1 cellular context compared by ENCODE assay signal in the genomic region with DNA sequence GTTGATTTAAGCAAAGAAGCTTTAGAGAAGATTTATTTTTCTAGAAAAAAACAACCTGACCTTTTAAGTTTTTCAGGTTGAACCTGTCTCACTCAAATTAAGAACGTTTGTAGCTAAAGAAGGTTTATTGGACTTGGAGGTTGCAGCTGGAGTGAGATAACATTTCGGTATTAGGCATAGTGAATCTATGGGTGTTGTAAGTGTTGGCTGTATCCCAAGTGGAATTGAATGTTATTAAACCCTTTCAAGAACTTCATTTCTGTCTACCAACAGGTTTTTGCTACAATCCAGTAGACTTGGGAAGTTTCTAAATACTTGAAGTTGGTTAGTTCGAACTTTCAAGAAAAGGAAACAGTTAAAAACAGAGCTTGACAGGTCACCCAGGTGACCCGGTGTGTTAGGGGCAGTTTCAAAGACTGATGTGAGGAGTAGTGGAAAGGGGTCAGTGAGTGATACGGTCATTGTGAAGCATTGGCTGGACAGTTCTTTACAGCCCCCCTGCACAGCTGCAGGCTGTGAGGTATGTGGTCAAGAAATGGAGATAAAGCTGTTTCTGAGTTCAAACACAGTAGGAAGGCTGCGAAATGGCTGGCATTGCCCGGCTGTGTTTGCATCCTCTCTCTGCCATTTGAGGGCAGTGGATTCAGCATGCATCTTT.
TF ChIP-seq lines count a peak whose summit lies in the region.

No MANE protein-coding gene starts in this region.

TF ChIP-seq in IMR-90, 13 proteins besides CTCF, POLR2A, EP300 and RAD21:
- TF ChIP-seq ELK1 (IDR thresholded peaks at IDR 0.05; ENCODE audit: borderline replicate concordance, low read depth, low read length) (no peak), FOS (IDR thresholded peaks at IDR 0.05; ENCODE audit: low read depth, low read length) (no peak), RCOR1 (IDR thresholded peaks at IDR 0.05; ENCODE audit: insufficient replicate concordance, low read length) (no peak), CHD1 (IDR thresholded peaks at IDR 0.05; ENCODE audit: low read depth, low read length) (no peak), NFE2L2 (IDR thresholded peaks at IDR 0.05; ENCODE audit: low read depth, low read length) (no peak), MXI1 (IDR thresholded peaks at IDR 0.05; ENCODE audit: borderline replicate concordance, low read depth, low read length) (no peak), BHLHE40 (IDR thresholded peaks at IDR 0.05; ENCODE audit: low read depth, low read length) (no peak), MAZ (IDR thresholded peaks at IDR 0.05; ENCODE audit: borderline replicate concordance, low read depth, low read length) (no peak), SMC3 (IDR thresholded peaks at IDR 0.05; ENCODE audit: low read depth, low read length) (no peak), CEBPB (IDR thresholded peaks at IDR 0.05; ENCODE audit: low read depth, low read length) (no peak), MAFK (IDR thresholded peaks at IDR 0.05; ENCODE audit: low read depth, low read length) (no peak), RFX5 (IDR thresholded peaks at IDR 0.05; ENCODE audit: low read depth, low read length) (no peak)
- TF ChIP-seq, protein P1, sequence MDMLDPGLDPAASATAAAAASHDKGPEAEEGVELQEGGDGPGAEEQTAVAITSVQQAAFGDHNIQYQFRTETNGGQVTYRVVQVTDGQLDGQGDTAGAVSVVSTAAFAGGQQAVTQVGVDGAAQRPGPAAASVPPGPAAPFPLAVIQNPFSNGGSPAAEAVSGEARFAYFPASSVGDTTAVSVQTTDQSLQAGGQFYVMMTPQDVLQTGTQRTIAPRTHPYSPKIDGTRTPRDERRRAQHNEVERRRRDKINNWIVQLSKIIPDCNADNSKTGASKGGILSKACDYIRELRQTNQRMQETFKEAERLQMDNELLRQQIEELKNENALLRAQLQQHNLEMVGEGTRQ (IDR thresholded peaks at IDR 0.05; ENCODE audit: low read depth, low read length), result no peak
